8 cellular contexts compared by ENCODE assay signal in genomic region chr4:56505269-56506109, GRCh38. TPM values are rescaled to one million over a fixed set of nuclear protein-coding genes. Genes with fewer than 3 reads are reported as not detected.
DNase-seq lines count a peak whose midpoint lies in the region; ATAC-seq and TF ChIP-seq lines count a peak whose summit lies in the region.

Gene ARL9, plus strand, starts transcription at chr4:56505791. Its CDS starts 72 bp downstream, at chr4:56505863.

- WGBS in endodermal cell (ENCODE audit: insufficient coverage in 1 of 2, insufficient read length in 1 of 2), 2 experiments, result 3 to 5% methylated on average over 16 to 55 of the region's 55 CpGs

- TF ChIP-seq CTCF in AG04450 (IDR thresholded peaks at IDR 0.05; ENCODE audit: low read depth, low read length), result no peak
- no peak for TF ChIP-seq CTCF in endodermal cell (conservative IDR thresholded peaks at IDR 0.05)

- H3K9me3 Mint-ChIP-seq in endodermal cell, result no peaks in the 10 kb centered on the region

- H3K4me3 ChIP-seq in AG04450 (ENCODE audit: low read depth, low read length), result peak within 1 kb of the TSS; percentile 65
- peak within 1 kb of the TSS; percentile 82 for H3K4me3 ChIP-seq in endodermal cell (ENCODE audit: low read length)
- peak within 1 kb of the TSS; percentile 37 for H3K4me3 ChIP-seq in mononuclear cell (ENCODE audit: low read length)

- POLR2A ChIA-PET in AG04450 (lab: Yijun Ruan, JAX), result no interaction called here

- H3K9me3 ChIP-seq in AG04450 (ENCODE audit: control insufficient read depth, insufficient read depth, low read length), result no peaks in the 10 kb centered on the region
- no peaks in the 10 kb centered on the region for H3K9me3 ChIP-seq in endodermal cell (ENCODE audit: control insufficient read depth, low read length)
- H3K9me3 ChIP-seq in mononuclear cell (ENCODE audit: low read depth, low read length), result no peaks in the 10 kb centered on the region

- H3K4me1 Mint-ChIP-seq in endodermal cell, result peaks cover 12% of the 10 kb centered on the region

- H3K27ac ChIP-seq in AG04450 (ENCODE audit: low read depth, low read length) (no peak within 1 kb of the TSS), endodermal cell (ENCODE audit: low read depth, low read length) (no peak within 1 kb of the TSS)

- peaks cover 29% of the 10 kb centered on the region for H3K36me3 ChIP-seq in endodermal cell (ENCODE audit: control insufficient read depth, insufficient read depth, low read length)

- H3K9ac ChIP-seq in endodermal cell (ENCODE audit: extremely low read depth, low read length, poor library complexity, severe bottlenecking), result peak within 1 kb of the TSS; percentile 55

- peak within 1 kb of the TSS; percentile 73 for H3K27ac Mint-ChIP-seq in endodermal cell

- peaks cover 17% of the 10 kb centered on the region for H3K36me3 Mint-ChIP-seq in endodermal cell (ENCODE audit: low read depth)

- H3K27me3 ChIP-seq in AG04450 (ENCODE audit: control insufficient read depth, insufficient read depth, low read length), result no peaks in the 10 kb centered on the region
- peaks cover 21% of the 10 kb centered on the region for H3K27me3 ChIP-seq in endodermal cell (ENCODE audit: control insufficient read depth, insufficient read depth, low read length, poor library complexity, severe bottlenecking)
- peaks cover 9% of the 10 kb centered on the region for H3K27me3 ChIP-seq in mononuclear cell (ENCODE audit: insufficient read depth, low read length)

- H3K4me1 ChIP-seq in endodermal cell (ENCODE audit: control insufficient read depth, insufficient read depth, low read length) (peaks cover 2% of the 10 kb centered on the region), mononuclear cell (ENCODE audit: insufficient read depth, low read length) (peaks cover 19% of the 10 kb centered on the region)

- DNase-seq in AG04450 (ENCODE audit: low read depth, low spot score) (peak; percentile 11), NCI-H1092 treated with DMSO at 0.1 percent for 48 hours (lab: John Stamatoyannopoulos, UW) (peak; percentile 41), endodermal cell (peak; percentile 93), NCI-H2081 treated with DMSO at 0.1 percent for 48 hours (lab: John Stamatoyannopoulos, UW) (no peak)
- peak in 2 of 3 experiments; percentile 28 to 43 for DNase-seq in activated CD8-positive, alpha-beta memory T cell treated with anti-CD3 and anti-CD28 coated beads for 48 hours (ENCODE audit: low read depth in 2 of 3, low spot score in 2 of 3)
- DNase-seq in stimulated activated CD8-positive, alpha-beta memory T cell treated with anti-CD3 and anti-CD28 coated beads, Interleukin-15, amount 100 ng/mL, for 1 hour (ENCODE audit: low read depth), result peak; percentile 14

- peaks cover 30% of the 10 kb centered on the region for H3K27me3 Mint-ChIP-seq in endodermal cell (ENCODE audit: insufficient read depth)

- peak within 1 kb of the TSS; percentile 65 for H3K4me3 Mint-ChIP-seq in endodermal cell

- ATAC-seq in GM19438 (IDR thresholded peaks at IDR 0.05; ENCODE audit: low read depth, unreplicated experiment), result peak; percentile 63

- CTCF ChIA-PET in AG04450 (lab: Charles Lee), result interaction anchor here (0.7 to 1.7 kb wide), 2 partner anchors 294 to 331 kb away, joined by 5 to 6 read pairs; no protein-coding TSS in a partner anchor

RNA-seq across cellular contexts. Expression of gene ARL9, which starts in this region (rescaled TPM):
- polyA plus RNA-seq in AG04450 (2011; rRNA removed), result 0.68 and 0.78 TPM in 2 replicates
- 0.39 and 0.46 TPM in 2 replicates for polyA minus RNA-seq in AG04450 (2011; rRNA and poly(A)+ RNA removed)
- under 1 TPM in 1 of 2 donors, not detected in 1; 0.20 TPM for total RNA-seq in endodermal cell
- polyA plus RNA-seq in endodermal cell (2013, experiment 1 of 2), result 1.3 TPM
- polyA plus RNA-seq in endodermal cell (2013, experiment 2 of 2), result 1.0 TPM
- 0.21 TPM for total RNA-seq in mononuclear cell

Comparison
In these comparisons a context has a peak if more than half of its experiments do, and no peak if none do; other contexts are left out.
1. Peak in DNase-seq and H3K4me3 ChIP-seq in AG04450; RNA of the gene not detected or under 1 TPM.